Comparison of ENCODE assay signal across 9 cellular contexts in genomic region chr19:50326101-50326664, GRCh38. TPM values are rescaled to one million over a fixed set of nuclear protein-coding genes. Genes with fewer than 3 reads are reported as not detected.
DNase-seq lines count a peak whose midpoint lies in the region; ATAC-seq, FAIRE-seq and TF ChIP-seq lines count a peak whose summit lies in the region.
"Had no signal": no experiment of that assay in that cellular context is flagged by ENCODE, and none has a peak within 500 bp of the region (broad histone marks: within the 10 kb centered on the region; RNA-seq: fewer than 3 reads in every experiment).

No MANE protein-coding gene starts in this region.

- H3K27me3 Mint-ChIP-seq in CD14-positive monocyte (ENCODE audit: low read depth in 3 of 3) (peaks cover 33 to 45% (median 41%) of the 10 kb centered on the region in 3 donors), GM23338 (ENCODE audit: insufficient read depth, low read depth, poor library complexity) (peaks cover 28% of the 10 kb centered on the region)
- peaks cover 15% of the 10 kb centered on the region for H3K27me3 Mint-ChIP-seq in activated T-helper 2 cell treated with anti-CD3 and anti-CD28 coated beads, Interferon-gamma antibody, Interleukin-2, Interleukin-4, amounts not matched to agents 10 μg/mL and 5 μg/mL and 100 μg/mL, durations not matched to agents 14 hours and 24 hours and 36 hours (ENCODE audit: low read depth)

- H3K79me2 ChIP-seq in GM23338 (replicated peaks; ENCODE audit: insufficient read depth) (peaks cover 12% of the 10 kb centered on the region), mammary epithelial cell (ENCODE audit: insufficient read depth, low read length) (no peaks in the 10 kb centered on the region)

- 25 to 30% methylated on average over 16 to 20 of the region's 26 CpGs for WGBS in mesodermal cell (ENCODE audit: insufficient coverage in 2 of 2), 2 experiments
- WGBS in mammary epithelial cell (ENCODE audit: low coverage, missing lambda C conversion rate) = 2% methylated on average over 7 of the region's 26 CpGs

- H3K4me3 ChIP-seq in GM23338 (peak overlapping the region; percentile 86), mesodermal cell (ENCODE audit: extremely low read depth, insufficient read depth, low read length, poor library complexity, severe bottlenecking) (peak overlapping the region; percentile 8), mammary epithelial cell (replicated peaks in 1 of 3; ENCODE audit: insufficient read depth in 1 of 3, low read depth in 2 of 3, low read length in 3 of 3) (no peak overlapping the region)
- H3K4me3 ChIP-seq: tibial artery had no signal

- H3K9me3 ChIP-seq in mesodermal cell (ENCODE audit: control insufficient read depth, low read length) = peaks cover 7% of the 10 kb centered on the region
- peaks cover 9% of the 10 kb centered on the region for H3K9me3 ChIP-seq in mammary epithelial cell (replicated peaks; ENCODE audit: insufficient read depth, low read length)
- H3K9me3 ChIP-seq: tibial artery had no signal

- H3K4me1 Mint-ChIP-seq in CD14-positive monocyte (peaks cover 38% of the 10 kb centered on the region), GM23338 (no peaks in the 10 kb centered on the region)
- H3K4me1 Mint-ChIP-seq in activated T-helper 2 cell treated with anti-CD3 and anti-CD28 coated beads, Interferon-gamma antibody, Interleukin-2, Interleukin-4, amounts not matched to agents 10 μg/mL and 5 μg/mL and 100 μg/mL, durations not matched to agents 14 hours and 24 hours and 36 hours (ENCODE audit: low read depth) = peaks cover 37% of the 10 kb centered on the region

- TF ChIP-seq CTCF in CD14-positive monocyte (IDR thresholded peaks at IDR 0.05) (no peak), GM23338 (conservative IDR thresholded peaks at IDR 0.05; ENCODE audit: low read depth in 2 of 2) (no peak), mammary epithelial cell (conservative IDR thresholded peaks at IDR 0.05 in 1 of 2, IDR thresholded peaks at IDR 0.05 in 1 of 2; ENCODE audit: extremely low read depth in 1 of 2, insufficient read depth in 1 of 2, low read depth in 1 of 2, low read length in 2 of 2) (no peak)

- H3K9me3 Mint-ChIP-seq in CD14-positive monocyte (peaks cover 2 to 37% (median 25%) of the 10 kb centered on the region in 7 donors), GM23338 (peaks cover 81% of the 10 kb centered on the region)
- no peaks in the 10 kb centered on the region for H3K9me3 Mint-ChIP-seq in activated T-helper 2 cell treated with anti-CD3 and anti-CD28 coated beads, Interferon-gamma antibody, Interleukin-2, Interleukin-4, amounts not matched to agents 10 μg/mL and 5 μg/mL and 100 μg/mL, durations not matched to agents 14 hours and 24 hours and 36 hours

- ATAC-seq in GM23338 = no peak
- no peak for ATAC-seq in GM21423 (IDR thresholded peaks at IDR 0.05; ENCODE audit: unreplicated experiment)
- ATAC-seq in left lobe of liver = no peak

- peak overlapping the region; percentile 57 to 90 for H3K4me3 Mint-ChIP-seq in CD14-positive monocyte
- H3K4me3 Mint-ChIP-seq in GM23338 = no peak overlapping the region
- H3K4me3 Mint-ChIP-seq in activated T-helper 2 cell treated with anti-CD3 and anti-CD28 coated beads, Interferon-gamma antibody, Interleukin-2, Interleukin-4, amounts not matched to agents 10 μg/mL and 5 μg/mL and 100 μg/mL, durations not matched to agents 14 hours and 24 hours and 36 hours (ENCODE audit: low read depth) = peak overlapping the region; percentile 68

- no peak for FAIRE-seq in H54 (lab: Jason Lieb, UNC)

- H2AFZ ChIP-seq in GM23338 = no peak overlapping the region
- no peak overlapping the region for H2AFZ ChIP-seq in mammary epithelial cell (ENCODE audit: low read depth, low read length)

- H3F3A ChIP-seq in GM23338 (replicated peaks; ENCODE audit: low read depth) = peaks cover 11% of the 10 kb centered on the region; the same call in 1 of the 2 replicates

- dilution Hi-C loops in mammary epithelial cell (cut with HindIII; ENCODE audit: low sequenced_read_pairs) = no loop called here

- BruUV-seq in mammary epithelial cell (replicated peaks; lab: Mats Ljungman, UMichigan) = no TSS peak

- DNase-seq in CD14-positive monocyte (ENCODE audit: low spot score) = no peak
- peak; percentile 64 for DNase-seq in GM23338 (ENCODE audit: low spot score)
- DNase-seq in activated T-helper 2 cell treated with anti-CD3 and anti-CD28 coated beads, Interferon-gamma antibody, Interleukin-2, Interleukin-4, amounts not matched to agents 10 μg/mL and 5 μg/mL and 100 μg/mL, durations not matched to agents 14 hours and 24 hours and 36 hours (ENCODE audit: low spot score) = no peak
- no peak for DNase-seq in mammary epithelial cell
- no peak for DNase-seq in H54 (ENCODE audit: insufficient read length, low spot score)
- no peak for DNase-seq in left lobe of liver (ENCODE audit: low spot score)
- DNase-seq: tibial artery had no signal

- no peak for TF ChIP-seq POLR2A in H54 (IDR thresholded peaks at IDR 0.05; ENCODE audit: low read depth, low read length)

- H3K9ac ChIP-seq in mammary epithelial cell (ENCODE audit: insufficient read depth, low read length) = no peak overlapping the region

- peaks cover 20% of the 10 kb centered on the region for H3K27me3 ChIP-seq in GM23338 (ENCODE audit: insufficient read depth)
- H3K27me3 ChIP-seq in mammary epithelial cell (ENCODE audit: insufficient read depth, low read length) = peaks cover 28% of the 10 kb centered on the region

- H3K4me1 ChIP-seq in GM23338 (ENCODE audit: insufficient read depth) (peaks cover 29% of the 10 kb centered on the region), mesodermal cell (ENCODE audit: control insufficient read depth, insufficient read depth, low read length, poor library complexity, severe bottlenecking) (peaks cover 2% of the 10 kb centered on the region), mammary epithelial cell (ENCODE audit: insufficient read depth, low read length) (no peaks in the 10 kb centered on the region)

- H3K27ac Mint-ChIP-seq in CD14-positive monocyte = no peak overlapping the region
- no peak overlapping the region for H3K27ac Mint-ChIP-seq in GM23338
- no peak overlapping the region for H3K27ac Mint-ChIP-seq in activated T-helper 2 cell treated with anti-CD3 and anti-CD28 coated beads, Interferon-gamma antibody, Interleukin-2, Interleukin-4, amounts not matched to agents 10 μg/mL and 5 μg/mL and 100 μg/mL, durations not matched to agents 14 hours and 24 hours and 36 hours

- intact Hi-C loops in CD14-positive monocyte (cut with micrococcal nuclease) = loop anchor here (5.0 to 10.0 kb wide), 2 partner anchors 476 to 479 kb away; no protein-coding TSS in a partner anchor
- intact Hi-C loops in activated T-helper 2 cell treated with anti-CD3 and anti-CD28 coated beads, Interferon-gamma antibody, Interleukin-2, Interleukin-4, amounts not matched to agents 10 μg/mL and 5 μg/mL and 100 μg/mL, durations not matched to agents 14 hours and 24 hours and 36 hours (cut with micrococcal nuclease) = no loop called here
- intact Hi-C loops in mammary epithelial cell (cut with micrococcal nuclease) = no loop called here

- 0 out of 2 replicates have a peak overlapping the region, but pooled peaks have one; percentile 45 for H3K27ac ChIP-seq in GM23338 (ENCODE audit: low read depth)
- no peak overlapping the region for H3K27ac ChIP-seq in mesodermal cell (ENCODE audit: low read depth, low read length, severe bottlenecking)
- H3K27ac ChIP-seq in mammary epithelial cell (ENCODE audit: insufficient read depth, low read depth, low read length) = no peak overlapping the region
- H3K27ac ChIP-seq: tibial artery had no signal

- H3K9me2 ChIP-seq in GM23338 (ENCODE audit: insufficient read depth) = no peaks in the 10 kb centered on the region

- H4K20me1 ChIP-seq in GM23338 (replicated peaks; ENCODE audit: insufficient read depth) = peaks cover 17% of the 10 kb centered on the region; the same call in 1 of the 2 replicates
- no peaks in the 10 kb centered on the region for H4K20me1 ChIP-seq in mammary epithelial cell (ENCODE audit: insufficient read depth, low read length)

- in situ Hi-C loops in mammary epithelial cell (cut with MboI; ENCODE audit: low sequenced_read_pairs in 2 of 2) = no loop called here

- H3K4me2 ChIP-seq in GM23338 (peak overlapping the region; percentile 92), mammary epithelial cell (ENCODE audit: insufficient read depth, low read depth, low read length) (no peak overlapping the region)

- CTCF ChIA-PET in mammary epithelial cell (lab: Charles Lee; ENCODE audit: low non-redundant PET) = no interaction called here

- no peaks in the 10 kb centered on the region; the same call in 1 of the 2 replicates for H3K36me3 ChIP-seq in GM23338 (ENCODE audit: insufficient read depth)
- H3K36me3 ChIP-seq in mesodermal cell (ENCODE audit: control insufficient read depth, insufficient read depth, low read length) = no peaks in the 10 kb centered on the region
- no peaks in the 10 kb centered on the region for H3K36me3 ChIP-seq in mammary epithelial cell (ENCODE audit: insufficient read depth, low read length)
- H3K36me3 ChIP-seq: tibial artery had no signal

- H3K36me3 Mint-ChIP-seq in CD14-positive monocyte (peaks cover 18 to 21% of the 10 kb centered on the region in 2 donors), GM23338 (ENCODE audit: low read depth) (peaks cover 52% of the 10 kb centered on the region)
- peaks cover 22% of the 10 kb centered on the region for H3K36me3 Mint-ChIP-seq in activated T-helper 2 cell treated with anti-CD3 and anti-CD28 coated beads, Interferon-gamma antibody, Interleukin-2, Interleukin-4, amounts not matched to agents 10 μg/mL and 5 μg/mL and 100 μg/mL, durations not matched to agents 14 hours and 24 hours and 36 hours (ENCODE audit: low read depth)

RNA-seq across cellular contexts. Expression of gene KCNC3, which starts 3.0 kb away (rescaled TPM):
- polyA plus RNA-seq in CD14-positive monocyte (under 1 TPM in 1 of 2 donors, not detected in 1; 0.04 TPM), GM23338 (2016; fragmentation: Nextera tagmentation; extraction: Ambion mirVana) (0.89 and 1.3 TPM in 2 replicates), mammary epithelial cell (not detected)
- 2.7 and 3.4 TPM in 2 replicates for total RNA-seq in GM23338 (2014; rRNA removed; shearing (Covaris generic))
- 17.6 and 19.2 TPM in 2 replicates for total RNA-seq in activated T-helper 2 cell treated with anti-CD3 and anti-CD28 coated beads, Interferon-gamma antibody, Interleukin-2, Interleukin-4, amounts not matched to agents 10 μg/mL and 5 μg/mL and 100 μg/mL, durations not matched to agents 14 hours and 24 hours and 36 hours
- polyA plus RNA-seq in mesodermal cell (2013, experiment 1 of 2) = 4.1 TPM
- 2.7 TPM for polyA plus RNA-seq in mesodermal cell (2013, experiment 2 of 2)
- total RNA-seq in mammary epithelial cell (under 1 TPM; 0.09 to 0.67 TPM), left lobe of liver (4.0 TPM)
- polyA minus RNA-seq in mammary epithelial cell = not detected

RNA-seq across cellular contexts. Expression of gene NAPSA, which starts 39.3 kb away (rescaled TPM):
- under 1 TPM; 0.27 to 0.52 TPM for polyA plus RNA-seq in CD14-positive monocyte
- total RNA-seq in GM23338 (2014; rRNA removed; shearing (Covaris generic)) = 0.14 and 0.27 TPM in 2 replicates
- polyA plus RNA-seq in GM23338 (2016; fragmentation: Nextera tagmentation; extraction: Ambion mirVana) = 0.63 and 0.99 TPM in 2 replicates
- 5.1 and 5.5 TPM in 2 replicates for total RNA-seq in activated T-helper 2 cell treated with anti-CD3 and anti-CD28 coated beads, Interferon-gamma antibody, Interleukin-2, Interleukin-4, amounts not matched to agents 10 μg/mL and 5 μg/mL and 100 μg/mL, durations not matched to agents 14 hours and 24 hours and 36 hours
- 0.37 TPM for polyA plus RNA-seq in mesodermal cell (2013, experiment 1 of 2)
- 0.46 TPM for polyA plus RNA-seq in mesodermal cell (2013, experiment 2 of 2)
- 1 to 10 TPM in 1 of 2 donors, under 1 TPM in 1; 0.75 to 1.3 TPM for total RNA-seq in mammary epithelial cell
- 0.24 TPM for polyA plus RNA-seq in mammary epithelial cell
- polyA minus RNA-seq in mammary epithelial cell = not detected
- 3.3 TPM for total RNA-seq in left lobe of liver

RNA-seq across cellular contexts. Expression of gene NR1H2, which starts 50.1 kb away (rescaled TPM):
- polyA plus RNA-seq in CD14-positive monocyte = 10 to 100 TPM; 77.1 to 78.9 TPM
- total RNA-seq in GM23338 (2014; rRNA removed; shearing (Covaris generic)) = 54.6 and 70.2 TPM in 2 replicates
- polyA plus RNA-seq in GM23338 (2016; fragmentation: Nextera tagmentation; extraction: Ambion mirVana) = 29.8 and 32.9 TPM in 2 replicates
- total RNA-seq in activated T-helper 2 cell treated with anti-CD3 and anti-CD28 coated beads, Interferon-gamma antibody, Interleukin-2, Interleukin-4, amounts not matched to agents 10 μg/mL and 5 μg/mL and 100 μg/mL, durations not matched to agents 14 hours and 24 hours and 36 hours = 76.1 and 79.9 TPM in 2 replicates
- polyA plus RNA-seq in mesodermal cell (2013, experiment 1 of 2) = 26.9 TPM
- polyA plus RNA-seq in mesodermal cell (2013, experiment 2 of 2) = 21.0 TPM
- 10 to 100 TPM; 53.8 to 65.5 TPM for total RNA-seq in mammary epithelial cell
- 33.4 TPM for polyA plus RNA-seq in mammary epithelial cell
- 11.7 TPM for polyA minus RNA-seq in mammary epithelial cell
- 32.2 TPM for total RNA-seq in left lobe of liver

RNA-seq across cellular contexts. Expression of gene POLD1, which starts 58.0 kb away (rescaled TPM):
- polyA plus RNA-seq in CD14-positive monocyte (10 to 100 TPM in 1 of 2 donors, 1 to 10 TPM in 1; 9.3 to 15.6 TPM), GM23338 (2016; fragmentation: Nextera tagmentation; extraction: Ambion mirVana) (111 and 113 TPM in 2 replicates), mammary epithelial cell (31.7 TPM)
- 141 and 173 TPM in 2 replicates for total RNA-seq in GM23338 (2014; rRNA removed; shearing (Covaris generic))
- total RNA-seq in activated T-helper 2 cell treated with anti-CD3 and anti-CD28 coated beads, Interferon-gamma antibody, Interleukin-2, Interleukin-4, amounts not matched to agents 10 μg/mL and 5 μg/mL and 100 μg/mL, durations not matched to agents 14 hours and 24 hours and 36 hours = 153 and 162 TPM in 2 replicates
- polyA plus RNA-seq in mesodermal cell (2013, experiment 1 of 2) = 55.9 TPM
- 43.8 TPM for polyA plus RNA-seq in mesodermal cell (2013, experiment 2 of 2)
- total RNA-seq in mammary epithelial cell (10 to 100 TPM; 16.3 to 49.8 TPM), left lobe of liver (8.2 TPM)
- 20.7 TPM for polyA minus RNA-seq in mammary epithelial cell

Comparison
In these comparisons a context has a peak if more than half of its experiments do, and no peak if none do; other contexts are left out.
1. H3K4me3 ChIP-seq: peak in GM23338 (single experiment) and mesodermal cell (single experiment); none in mammary epithelial cell (0 of 3).
2. intact Hi-C loops: an anchor here in CD14-positive monocyte (5.0 to 10.0 kb wide); none called in activated T-helper 2 cell treated with anti-CD3 and anti-CD28 coated beads, Interferon-gamma antibody, Interleukin-2, Interleukin-4, amounts not matched to agents 10 μg/mL and 5 μg/mL and 100 μg/mL, durations not matched to agents 14 hours and 24 hours and 36 hours and mammary epithelial cell.